In the genomic region with DNA sequence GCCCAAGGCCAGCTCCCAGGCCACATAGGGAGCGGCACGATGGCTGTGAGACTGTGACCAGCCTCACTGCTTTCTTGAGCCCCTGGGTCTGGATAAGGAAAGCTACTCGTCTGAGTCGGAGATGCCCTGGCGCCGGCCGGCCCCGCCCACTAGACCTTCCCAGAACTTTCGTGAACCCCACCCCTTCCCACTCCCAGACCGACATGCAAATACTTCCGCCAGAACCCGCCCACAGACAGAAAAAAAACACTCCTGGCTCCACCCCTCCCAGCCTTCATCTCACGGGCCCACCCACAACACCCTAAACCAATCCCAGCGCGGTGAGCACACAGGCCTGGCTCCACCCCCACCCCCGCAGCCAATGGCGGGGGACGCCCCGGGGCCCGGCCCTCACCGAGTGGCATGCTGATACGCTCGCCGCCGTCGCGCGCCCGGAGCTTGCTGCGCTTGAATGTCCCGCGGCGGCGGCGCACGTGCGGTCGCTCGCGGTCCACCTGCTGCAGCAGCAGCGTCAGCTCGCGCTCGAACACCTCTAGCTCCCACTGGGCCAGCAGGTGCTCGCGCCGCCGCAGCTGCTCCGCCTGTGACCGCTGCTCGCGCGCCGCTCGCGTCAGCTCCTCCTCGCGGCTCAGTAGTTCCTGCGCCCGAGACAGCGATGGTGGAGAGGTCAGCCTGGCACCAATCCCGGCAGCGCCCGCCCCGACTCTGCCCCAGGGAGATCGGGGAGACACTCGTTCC, we compare ENCODE assay signal across 8 cellular contexts. TPM values are rescaled to one million over a fixed set of nuclear protein-coding genes. Genes with fewer than 3 reads are reported as not detected.
DNase-seq lines count a peak whose midpoint lies in the region; ATAC-seq and TF ChIP-seq lines count a peak whose summit lies in the region.

No MANE protein-coding gene starts in this region.

- intact Hi-C loops in upper lobe of right lung (cut with DNase I), result no loop called here

- ATAC-seq in upper lobe of right lung (peak; percentile 96), HG02884 (IDR thresholded peaks at IDR 0.05; ENCODE audit: unreplicated experiment) (no peak)

- peaks cover 39% of the 10 kb centered on the region for H3K4me1 ChIP-seq in upper lobe of right lung

- DNase-seq in ELR (ENCODE audit: low read depth) (peak; percentile 74), SK-N-DZ (ENCODE audit: low spot score) (peak; percentile 99), fibroblast of gingiva (ENCODE audit: low read depth) (peak; percentile 92), midbrain (lab: John Stamatoyannopoulos, UW) (peak; percentile 94), upper lobe of right lung (peak; percentile 95), NCI-H1417 (lab: John Stamatoyannopoulos, UW) (no peak), H4 (ENCODE audit: low spot score) (no peak)

- no peaks in the 10 kb centered on the region for H3K9me3 ChIP-seq in upper lobe of right lung

- peak overlapping the region; percentile 55 for H3K27ac ChIP-seq in upper lobe of right lung

- no peak for TF ChIP-seq CTCF in upper lobe of right lung (IDR thresholded peaks at IDR 0.05)

- peaks cover 69% of the 10 kb centered on the region for H3K36me3 ChIP-seq in upper lobe of right lung

- H3K4me3 ChIP-seq in upper lobe of right lung, result peak overlapping the region; percentile 23

- H3K27me3 ChIP-seq in upper lobe of right lung, result no peaks in the 10 kb centered on the region

RNA-seq across cellular contexts. Expression of a gene that starts 7.0 kb away (rescaled TPM):
- 14.1 and 19.2 TPM in 2 replicates for polyA plus RNA-seq in SK-N-DZ (2014; cell fraction: cytosol; rRNA removed)
- polyA plus RNA-seq in SK-N-DZ (2014; cell fraction: nucleus; rRNA removed), result 13.2 and 13.3 TPM in 2 replicates
- total RNA-seq in upper lobe of right lung, result 106 TPM
- 7.4 and 9.1 TPM in 2 replicates for total RNA-seq in H4 (2014; rRNA removed; shearing (Covaris generic))

RNA-seq across cellular contexts. Expression of a gene that starts 8.5 kb away (rescaled TPM):
- 14.6 and 18.7 TPM in 2 replicates for polyA plus RNA-seq in SK-N-DZ (2014; cell fraction: cytosol; rRNA removed)
- 37.3 and 48.4 TPM in 2 replicates for polyA plus RNA-seq in SK-N-DZ (2014; cell fraction: nucleus; rRNA removed)
- total RNA-seq in upper lobe of right lung, result 34.0 TPM
- total RNA-seq in H4 (2014; rRNA removed; shearing (Covaris generic)), result 11.7 TPM in 2 replicates

RNA-seq across cellular contexts. Expression of a gene that starts 11.4 kb away (rescaled TPM):
- polyA plus RNA-seq in SK-N-DZ (2014; cell fraction: cytosol; rRNA removed), result 0.19 and 0.38 TPM in 2 replicates
- polyA plus RNA-seq in SK-N-DZ (2014; cell fraction: nucleus; rRNA removed), result 1.6 and 2.0 TPM in 2 replicates
- 1.3 TPM for total RNA-seq in upper lobe of right lung
- not detected in 2 replicates for total RNA-seq in H4 (2014; rRNA removed; shearing (Covaris generic))

RNA-seq across cellular contexts. Expression of a gene that starts 30.9 kb away (rescaled TPM):
- polyA plus RNA-seq in SK-N-DZ (2014; cell fraction: cytosol; rRNA removed), result 8.3 and 12.0 TPM in 2 replicates
- 7.1 and 14.1 TPM in 2 replicates for polyA plus RNA-seq in SK-N-DZ (2014; cell fraction: nucleus; rRNA removed)
- total RNA-seq in upper lobe of right lung, result 86.5 TPM
- total RNA-seq in H4 (2014; rRNA removed; shearing (Covaris generic)), result 11.3 and 18.4 TPM in 2 replicates

RNA-seq across cellular contexts. Expression of a gene that starts 31.2 kb away (rescaled TPM):
- polyA plus RNA-seq in SK-N-DZ (2014; cell fraction: cytosol; rRNA removed), result 4.4 and 10.3 TPM in 2 replicates
- 6.3 and 10.7 TPM in 2 replicates for polyA plus RNA-seq in SK-N-DZ (2014; cell fraction: nucleus; rRNA removed)
- 88.3 TPM for total RNA-seq in upper lobe of right lung
- 27.9 and 40.0 TPM in 2 replicates for total RNA-seq in H4 (2014; rRNA removed; shearing (Covaris generic))

Comparison
In these comparisons a context has a peak if more than half of its experiments do, and no peak if none do; other contexts are left out.
1. DNase-seq: peak in ELR (single experiment), SK-N-DZ (single experiment), fibroblast of gingiva (single experiment), midbrain (single experiment) and upper lobe of right lung (single experiment); none in NCI-H1417 (0 of 3) and H4 (single experiment).
2. RNA of a gene that starts 7.0 kb away (total RNA-seq): 106 TPM in upper lobe of right lung (single experiment); 7.4 to 9.1 TPM in H4; every median in the first group is over 10 times any median in the second.